1 cellular context compared by ENCODE assay signal in genomic region chr2:73892631-73893329, GRCh38.
TF ChIP-seq lines count a peak whose summit lies in the region.

Gene ACTG2, plus strand, starts transcription at chr2:73893008. Its CDS starts 8,304 bp downstream, at chr2:73901312.

TF ChIP-seq in SK-N-SH treated with all-trans-retinoic acid at 6 μM for 48 hours, 23 proteins besides CTCF, POLR2A, EP300 and RAD21 (continued from another document):
- no peak for TF ChIP-seq POU6F1 (CRISPR knock-in tag; IDR thresholded peaks at IDR 0.05; ENCODE audit: borderline replicate concordance, low read depth)
- TF ChIP-seq TSHZ2 (CRISPR knock-in tag; IDR thresholded peaks at IDR 0.05): no peak
- TF ChIP-seq ZNF565 (CRISPR knock-in tag; conservative IDR thresholded peaks at IDR 0.05; ENCODE audit: low read depth): no peak
- no peak for TF ChIP-seq CSRNP3 (CRISPR knock-in tag; IDR thresholded peaks at IDR 0.05)
- TF ChIP-seq PATZ1 (CRISPR knock-in tag; IDR thresholded peaks at IDR 0.05; ENCODE audit: borderline replicate concordance): no peak
- no peak for TF ChIP-seq ESRRG (CRISPR knock-in tag; IDR thresholded peaks at IDR 0.05)
- no peak for TF ChIP-seq TCF4 (CRISPR knock-in tag; IDR thresholded peaks at IDR 0.05; ENCODE audit: borderline replicate concordance)
- no peak for TF ChIP-seq ARNTL (CRISPR knock-in tag; IDR thresholded peaks at IDR 0.05; ENCODE audit: borderline replicate concordance, low read depth)
